In the genomic region with DNA sequence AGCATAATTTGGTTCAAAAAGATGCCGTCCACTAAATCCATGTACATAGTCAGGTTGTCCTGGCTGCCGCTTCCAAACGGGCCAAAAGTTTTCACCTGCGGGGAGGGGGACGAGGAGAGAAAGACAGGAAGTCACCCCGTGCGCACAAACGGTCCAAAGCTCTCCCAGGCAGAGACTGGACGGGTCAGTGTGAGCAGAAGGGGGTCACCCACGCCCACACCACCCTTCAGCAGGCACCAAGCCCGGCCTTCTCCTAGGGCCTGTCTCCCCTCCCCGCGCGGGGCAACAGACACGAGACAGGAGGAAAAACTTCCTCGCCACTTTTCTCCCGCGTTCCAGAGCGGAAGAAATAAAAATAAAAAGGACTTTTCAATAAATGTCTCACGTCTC, we compare ENCODE assay signal across 8 cellular contexts. TPM values are rescaled to one million over a fixed set of nuclear protein-coding genes. Genes with fewer than 3 reads are reported as not detected.
DNase-seq lines count a peak whose midpoint lies in the region; ATAC-seq and TF ChIP-seq lines count a peak whose summit lies in the region.

No MANE protein-coding gene starts in this region.

- DNase-seq in mammary epithelial cell = no peak
- DNase-seq in mesothelial cell of epicardium (ENCODE audit: low spot score in 2 of 2, unreplicated experiment in 2 of 2) = no peak
- DNase-seq in NCI-H2029 (lab: John Stamatoyannopoulos, UW) = no peak
- no peak for DNase-seq in SW480 (ENCODE audit: low spot score)

- H3K9me3 Mint-ChIP-seq in mesothelial cell of epicardium = no peaks in the 10 kb centered on the region

- H3K9me3 ChIP-seq in BLaER1 treated with 17β-estradiol and CSF1 and Interleukin-3, amounts not matched to agents 10 nM and 100 nM (replicated peaks in 1 of 11) = no peaks in the 10 kb centered on the region
- H3K9me3 ChIP-seq in HUES6 (ENCODE audit: control insufficient read depth, insufficient read depth, low read depth, low read length) = no peaks in the 10 kb centered on the region
- H3K9me3 ChIP-seq in mammary epithelial cell (replicated peaks; ENCODE audit: insufficient read depth, low read length) = no peaks in the 10 kb centered on the region

- peak overlapping the region; percentile 88 to 97 (median 95) for H3K4me3 ChIP-seq in BLaER1 treated with 17β-estradiol and CSF1 and Interleukin-3, amounts not matched to agents 10 nM and 100 nM
- H3K4me3 ChIP-seq in HUES6 (ENCODE audit: low read depth, low read length) (peak overlapping the region; percentile 72), mammary epithelial cell (replicated peaks in 1 of 3; ENCODE audit: insufficient read depth in 1 of 3, low read depth in 2 of 3, low read length in 3 of 3) (peak overlapping the region in 2 of 3 experiments; percentile 34 to 61)

- H3K4me3 Mint-ChIP-seq in mesothelial cell of epicardium = peak overlapping the region; percentile 73

- H3K9ac ChIP-seq in BLaER1 treated with 17β-estradiol and CSF1 and Interleukin-3, amounts not matched to agents 10 nM and 100 nM = peak overlapping the region; percentile 80 to 94 (median 88)
- peak overlapping the region; percentile 63 for H3K9ac ChIP-seq in HUES6 (ENCODE audit: low read length)
- H3K9ac ChIP-seq in mammary epithelial cell (ENCODE audit: insufficient read depth, low read length) = no peak overlapping the region

- H3K27ac ChIP-seq in BLaER1 treated with 17β-estradiol and CSF1 and Interleukin-3, amounts not matched to agents 10 nM and 100 nM = peak overlapping the region in 10 of 11 experiments; percentile 69 to 93 (median 90); a peak in 21 of 22 replicates
- H3K27ac ChIP-seq in HUES6 (ENCODE audit: low read depth, low read length) (no peak overlapping the region), mammary epithelial cell (ENCODE audit: insufficient read depth, low read depth, low read length) (no peak overlapping the region)

- peak overlapping the region; percentile 26 for H3K27ac Mint-ChIP-seq in mesothelial cell of epicardium

- H2AFZ ChIP-seq in mammary epithelial cell (ENCODE audit: low read depth, low read length) = no peak overlapping the region

- peaks cover 36% of the 10 kb centered on the region for H3K4me1 Mint-ChIP-seq in mesothelial cell of epicardium

- H3K36me3 ChIP-seq in BLaER1 treated with 17β-estradiol and CSF1 and Interleukin-3, amounts not matched to agents 10 nM and 100 nM = peaks cover 0 to 24% (median 11%) of the 10 kb centered on the region in 11 experiments; a peak in 13 of 22 replicates
- H3K36me3 ChIP-seq in HUES6 (ENCODE audit: control insufficient read depth, insufficient read depth, low read length) (no peaks in the 10 kb centered on the region), mammary epithelial cell (ENCODE audit: insufficient read depth, low read length) (no peaks in the 10 kb centered on the region)

- peaks cover 28% of the 10 kb centered on the region for H3K27me3 Mint-ChIP-seq in mesothelial cell of epicardium (ENCODE audit: low read depth)

- TF ChIP-seq CTCF in mammary epithelial cell (conservative IDR thresholded peaks at IDR 0.05 in 1 of 2, IDR thresholded peaks at IDR 0.05 in 1 of 2; ENCODE audit: extremely low read depth in 1 of 2, insufficient read depth in 1 of 2, low read depth in 1 of 2, low read length in 2 of 2) = no peak
- no peak for TF ChIP-seq CTCF in mesothelial cell of epicardium (IDR thresholded peaks at IDR 0.05; ENCODE audit: unreplicated experiment)

- H4K20me1 ChIP-seq in BLaER1 treated with 17β-estradiol and CSF1 and Interleukin-3, amounts not matched to agents 10 nM and 100 nM = peaks cover 0 to 37% (median 15%) of the 10 kb centered on the region in 11 experiments; a peak in 12 of 22 replicates
- no peaks in the 10 kb centered on the region for H4K20me1 ChIP-seq in mammary epithelial cell (ENCODE audit: insufficient read depth, low read length)

- dilution Hi-C loops in mammary epithelial cell (cut with HindIII; ENCODE audit: low sequenced_read_pairs) = no loop called here

- H3K79me2 ChIP-seq in mammary epithelial cell (ENCODE audit: insufficient read depth, low read length) = no peaks in the 10 kb centered on the region

- no peaks in the 10 kb centered on the region for H3K27me3 ChIP-seq in BLaER1 treated with 17β-estradiol and CSF1 and Interleukin-3, amounts not matched to agents 10 nM and 100 nM
- H3K27me3 ChIP-seq in HUES6 (ENCODE audit: control insufficient read depth, insufficient read depth, low read length) (peaks cover 7% of the 10 kb centered on the region; the same call in 1 of the 2 replicates), mammary epithelial cell (ENCODE audit: insufficient read depth, low read length) (no peaks in the 10 kb centered on the region)

- intact Hi-C loops in mammary epithelial cell (cut with micrococcal nuclease) = loop anchor here (5.0 kb wide), 2 partner anchors 44 to 239 kb away; no protein-coding TSS in a partner anchor

- H3K4me1 ChIP-seq in BLaER1 treated with 17β-estradiol and CSF1 and Interleukin-3, amounts not matched to agents 10 nM and 100 nM = peaks cover 34 to 74% (median 66%) of the 10 kb centered on the region in 10 experiments
- H3K4me1 ChIP-seq in HUES6 (ENCODE audit: control insufficient read depth, insufficient read depth, low read length) = peaks cover 30% of the 10 kb centered on the region
- peaks cover 11% of the 10 kb centered on the region for H3K4me1 ChIP-seq in mammary epithelial cell (ENCODE audit: insufficient read depth, low read length)

- 97% methylated on average over 6 of the region's 20 CpGs for WGBS in mammary epithelial cell (ENCODE audit: low coverage, missing lambda C conversion rate)

- ATAC-seq in GM21786 (IDR thresholded peaks at IDR 0.05; ENCODE audit: unreplicated experiment) (no peak), HG02973 (IDR thresholded peaks at IDR 0.05; ENCODE audit: unreplicated experiment) (no peak)

- no TSS peak for BruUV-seq in mammary epithelial cell (replicated peaks; lab: Mats Ljungman, UMichigan)

- peak overlapping the region; percentile 90 to 100 (median 94) for H3K4me2 ChIP-seq in BLaER1 treated with 17β-estradiol and CSF1 and Interleukin-3, amounts not matched to agents 10 nM and 100 nM
- H3K4me2 ChIP-seq in mammary epithelial cell (ENCODE audit: insufficient read depth, low read depth, low read length) = no peak overlapping the region

- CTCF ChIA-PET in mammary epithelial cell (lab: Charles Lee; ENCODE audit: low non-redundant PET) = no interaction called here

- in situ Hi-C loops in mammary epithelial cell (cut with MboI; ENCODE audit: low sequenced_read_pairs in 2 of 2) = no loop called here

- no peaks in the 10 kb centered on the region for H3K36me3 Mint-ChIP-seq in mesothelial cell of epicardium

RNA-seq across cellular contexts. Expression of a gene that starts 0.9 kb away (rescaled TPM):
- total RNA-seq in mammary epithelial cell = 1 to 10 TPM; 2.0 to 4.7 TPM
- polyA plus RNA-seq in mammary epithelial cell = 1.4 TPM
- polyA minus RNA-seq in mammary epithelial cell = 0.47 TPM
- 23.1 to 24.8 TPM (median 23.7 TPM) in 3 replicates for total RNA-seq in mesothelial cell of epicardium

Comparison
In these comparisons a context has a peak if more than half of its experiments do, and no peak if none do; other contexts are left out.
1. H3K27ac ChIP-seq: peak in BLaER1 treated with 17β-estradiol and CSF1 and Interleukin-3, amounts not matched to agents 10 nM and 100 nM (10 of 11); none in HUES6 (single experiment) and mammary epithelial cell (single experiment).
2. Peak in every context shown above with its lines, with median percentiles within 50 percentile points of each other: H3K4me3 ChIP-seq.